In the genomic region with DNA sequence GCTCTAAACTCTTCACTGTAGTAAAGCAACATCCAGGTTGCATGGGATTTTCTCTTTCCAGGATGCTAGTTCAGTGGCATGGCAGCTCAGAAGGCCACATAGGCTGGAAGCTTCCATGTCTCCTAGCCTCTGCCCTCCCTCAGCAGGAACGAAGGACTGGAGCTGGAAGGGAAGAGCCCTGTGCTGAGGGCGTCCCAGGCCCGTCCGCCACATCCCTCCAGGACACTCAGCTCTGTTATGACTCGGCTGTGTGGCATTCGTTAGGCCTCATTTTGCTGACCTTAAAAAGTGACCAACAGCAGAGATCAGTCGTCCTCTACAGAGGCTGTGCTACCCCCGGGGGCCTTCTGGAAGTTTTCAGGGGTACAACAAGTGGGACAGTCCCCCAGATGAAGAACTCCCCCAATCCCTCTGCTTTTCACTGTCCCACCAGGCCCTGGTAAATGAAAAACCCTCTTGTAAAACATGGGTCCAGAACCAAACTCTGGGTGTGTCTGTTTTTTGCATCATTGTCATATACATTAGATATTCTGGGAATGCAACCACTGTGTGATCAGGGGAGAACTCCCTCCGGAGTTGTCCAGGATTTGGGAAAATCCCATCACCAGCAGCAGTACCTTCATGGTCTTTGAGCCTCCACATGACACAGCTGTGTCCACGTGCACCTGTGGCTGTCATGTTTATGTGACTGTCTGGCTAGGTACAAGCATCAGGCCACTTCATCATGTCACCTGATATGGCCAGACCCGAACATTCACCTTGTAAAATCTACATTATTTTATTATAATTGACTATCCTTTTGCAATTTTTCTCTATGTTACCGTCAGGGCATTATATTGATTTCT, we compare ENCODE assay signal across 22 cellular contexts.
A peak's percentile ranks its signal among the peaks of the same experiment; 100 is the strongest.
DNase-seq lines count a peak whose midpoint lies in the region; ATAC-seq, FAIRE-seq and TF ChIP-seq lines count a peak whose summit lies in the region.
"Had no signal": no experiment of that assay in that cellular context is flagged by ENCODE, and none has a peak within 500 bp of the region (broad histone marks: within the 10 kb centered on the region; RNA-seq: fewer than 3 reads in every experiment).

No MANE protein-coding gene starts in this region.

- intact Hi-C loops in CD14-positive monocyte (cut with micrococcal nuclease), result no loop called here
- intact Hi-C loops in K562 (cut with micrococcal nuclease), result no loop called here
- intact Hi-C loops in activated CD8-positive, alpha-beta T cell treated with anti-CD3 and anti-CD28 coated beads for 36 hours (cut with micrococcal nuclease), result no loop called here

- CTCF ChIA-PET in K562 (lab: Yijun Ruan, JAX; ENCODE audit: low intra/inter-chr PET ratio), result no interaction called here
- CTCF ChIA-PET in activated CD8-positive, alpha-beta T cell treated with anti-CD3 and anti-CD28 coated beads for 36 hours (lab: Charles Lee), result no interaction called here

- H3K4me3 Mint-ChIP-seq in CD14-positive monocyte, result no peak overlapping the region
- H3K4me3 Mint-ChIP-seq in activated CD8-positive, alpha-beta T cell treated with anti-CD3 and anti-CD28 coated beads for 36 hours, result no peak overlapping the region
- H3K4me3 Mint-ChIP-seq: B cell; CD4-positive, alpha-beta T cell; GM23338; IgD-negative memory B cell had no signal

- WGBS in K562 (ENCODE audit: insufficient coverage, low coverage, missing lambda C conversion rate), result under 1% methylated on average over 12 of the region's 12 CpGs

- no peaks in the 10 kb centered on the region for H3K36me3 Mint-ChIP-seq in CD14-positive monocyte
- no peaks in the 10 kb centered on the region for H3K36me3 Mint-ChIP-seq in activated CD8-positive, alpha-beta T cell treated with anti-CD3 and anti-CD28 coated beads for 36 hours (ENCODE audit: low read depth)

- H3K4me3 ChIP-seq in K562, result no peak overlapping the region
- H3K4me3 ChIP-seq: GM23338 had no signal

- H3K4me2 ChIP-seq in K562 (ENCODE audit: insufficient read depth, low read length), result no peak overlapping the region
- H3K4me2 ChIP-seq: GM23338 had no signal

- in situ Hi-C loops in K562 (cut with MboI), result loop anchor here (5.0 to 25.0 kb wide), 2 partner anchors 458 to 1443 kb away; no protein-coding TSS in a partner anchor

- no peak overlapping the region for H3K27ac Mint-ChIP-seq in CD14-positive monocyte
- no peak overlapping the region for H3K27ac Mint-ChIP-seq in activated CD8-positive, alpha-beta T cell treated with anti-CD3 and anti-CD28 coated beads for 36 hours
- H3K27ac Mint-ChIP-seq: B cell; CD4-positive, alpha-beta T cell; GM23338; IgD-negative memory B cell had no signal

- H3K36me3 ChIP-seq in K562 (ENCODE audit: control insufficient read depth, insufficient read depth, low read length), result no peaks in the 10 kb centered on the region

- H3K27me3 Mint-ChIP-seq in CD14-positive monocyte (ENCODE audit: low read depth in 3 of 3), result peaks cover 1 to 5% (median 2%) of the 10 kb centered on the region in 3 donors
- H3K27me3 Mint-ChIP-seq in activated CD8-positive, alpha-beta T cell treated with anti-CD3 and anti-CD28 coated beads for 36 hours, result no peaks in the 10 kb centered on the region
- H3K27me3 Mint-ChIP-seq: CD4-positive, alpha-beta T cell had no signal

- H3K9me3 Mint-ChIP-seq in CD14-positive monocyte, result peaks cover 0 to 6% (median 4%) of the 10 kb centered on the region in 7 donors
- no peaks in the 10 kb centered on the region for H3K9me3 Mint-ChIP-seq in activated CD8-positive, alpha-beta T cell treated with anti-CD3 and anti-CD28 coated beads for 36 hours

- H2AFZ ChIP-seq in K562 (ENCODE audit: low read depth, low read length), result no peak overlapping the region
- H2AFZ ChIP-seq: GM23338 had no signal

- TF ChIP-seq CTCF in CD14-positive monocyte (IDR thresholded peaks at IDR 0.05) (no peak), K562 (IDR thresholded peaks at IDR 0.05 in 2 of 3, conservative IDR thresholded peaks at IDR 0.05 in 1 of 3; ENCODE audit: insufficient read depth in 2 of 3, low read depth in 1 of 3, low read length in 3 of 3) (no peak)
- TF ChIP-seq CTCF in activated CD8-positive, alpha-beta T cell treated with anti-CD3 and anti-CD28 coated beads for 36 hours (IDR thresholded peaks at IDR 0.05), result no peak

- H3K79me2 ChIP-seq in K562 (ENCODE audit: control insufficient read depth, insufficient read depth, low read length), result no peaks in the 10 kb centered on the region

- no peak for FAIRE-seq in K562 (lab: Jason Lieb, UNC)
- FAIRE-seq: RCC 7860 had no signal

- no peaks in the 10 kb centered on the region for H3K4me1 Mint-ChIP-seq in CD14-positive monocyte
- no peaks in the 10 kb centered on the region for H3K4me1 Mint-ChIP-seq in activated CD8-positive, alpha-beta T cell treated with anti-CD3 and anti-CD28 coated beads for 36 hours (ENCODE audit: low read depth)
- H3K4me1 Mint-ChIP-seq: B cell, GM23338, IgD-negative memory B cell had no signal

- H3K9me1 ChIP-seq in K562 (ENCODE audit: control insufficient read depth, insufficient read depth, low read length), result no peaks in the 10 kb centered on the region

- ATAC-seq in K562, result peak; percentile 20; the same call in 2 of the 3 replicates
- ATAC-seq in stimulated activated naive CD8-positive, alpha-beta T cell treated with anti-CD3 and anti-CD28 coated beads, Interleukin-15, Interleukin-2, amounts not matched to agents 100 U/mL and 50 U/mL, for 24 hours, result no peak
- no peak for ATAC-seq in activated CD8-positive, alpha-beta T cell treated with anti-CD3 and anti-CD28 coated beads for 36 hours
- ATAC-seq: GM23338 had no signal

- no peak for TF ChIP-seq RAD21 in K562 (CRISPR knock-in tag; conservative IDR thresholded peaks at IDR 0.05 in 1 of 2, IDR thresholded peaks at IDR 0.05 in 1 of 2)

- no TSS peak for BruUV-seq in K562 (replicated peaks; lab: Mats Ljungman, UMichigan)

- peak; percentile 43 for DNase-seq in activated CD8-positive, alpha-beta memory T cell treated with anti-CD3 and anti-CD28 coated beads, Interleukin-2, amount 50 U/mL, for 48 hours
- DNase-seq in activated CD8-positive, alpha-beta memory T cell treated with anti-CD3 and anti-CD28 coated beads, Interleukin-2, amount 50 U/mL, for 4 hours, result no peak
- DNase-seq in CD14-positive monocyte (ENCODE audit: low spot score) (peak; percentile 23), K562 (ENCODE audit: extremely low read depth in 1 of 4, low spot score in 3 of 4) (no peak), mesenteric fat pad (ENCODE audit: low spot score) (peak; percentile 89), NCI-H146 (lab: John Stamatoyannopoulos, UW) (no peak)
- DNase-seq in stimulated activated naive CD8-positive, alpha-beta T cell treated with anti-CD3 and anti-CD28 coated beads, Interleukin-15, Interleukin-2, amounts not matched to agents 100 U/mL and 50 U/mL, for 24 hours, result no peak
- no peak for DNase-seq in activated CD8-positive, alpha-beta T cell treated with anti-CD3 and anti-CD28 coated beads for 36 hours
- DNase-seq: 8988T; GDM1; HCEC 1CT; NCI-H1105 treated with DMSO at 0.1 percent for 48 hours; NCI-H1694 treated with DMSO at 0.1 percent for 48 hours; NCI-H510A; NCI-H748 treated with DMSO at 0.1 percent for 48 hours; NK-92 treated with Interleukin-12 subunit alpha and Interleukin-12 subunit beta, amount 100 ng/mL, for 24 hours had no signal

- POLR2A ChIA-PET in K562 (lab: Yijun Ruan, JAX), result interaction anchor here (0.9 kb wide), 1 partner anchor 1873 kb away, joined by 3 read pairs; no protein-coding TSS in a partner anchor
- POLR2A ChIA-PET in activated CD8-positive, alpha-beta T cell treated with anti-CD3 and anti-CD28 coated beads for 36 hours (lab: Charles Lee), result no interaction called here

- no peak for TF ChIP-seq EP300 in K562 (IDR thresholded peaks at IDR 0.05; ENCODE audit: low read length)

- H3K27me3 ChIP-seq in K562 (ENCODE audit: control insufficient read depth in 2 of 2, insufficient read depth in 2 of 2, low read length in 2 of 2), result peaks cover 4% of the 10 kb centered on the region in 2 experiments; a peak in 3 of 5 replicates

- TF ChIP-seq POLR2A in K562 (conservative IDR thresholded peaks at IDR 0.05), result no peak

- H4K20me1 ChIP-seq in K562 (replicated peaks; ENCODE audit: control insufficient read depth, insufficient read depth, low read length), result no peaks in the 10 kb centered on the region; the same call in 1 of the 2 replicates

- H3K9ac ChIP-seq in K562 (ENCODE audit: insufficient read depth in 1 of 2, low read depth in 2 of 2, low read length in 2 of 2), result 0 out of 4 replicates have a peak overlapping the region, but pooled peaks of 1 of the 2 experiments have one; percentile 22

- no peaks in the 10 kb centered on the region; the same call in 1 of the 2 replicates for H3K9me3 ChIP-seq in K562 (replicated peaks; ENCODE audit: control insufficient read depth, insufficient read depth, low read depth, low read length)
- H3K9me3 ChIP-seq: Caco-2 had no signal

- no peaks in the 10 kb centered on the region for H3K4me1 ChIP-seq in K562 (replicated peaks in 1 of 2; ENCODE audit: control insufficient read depth in 2 of 2, insufficient read depth in 2 of 2, low read length in 2 of 2)

- no peak overlapping the region for H3K27ac ChIP-seq in K562 (ENCODE audit: extremely low read depth, low read depth, low read length)

TF ChIP-seq in K562, 482 proteins besides CTCF, POLR2A, EP300 and RAD21 (continues in another document):
- TF ChIP-seq NFIX (CRISPR knock-in tag; IDR thresholded peaks at IDR 0.05; ENCODE audit: low read depth) (no peak), BRD4 (IDR thresholded peaks at IDR 0.05) (no peak), TRIM25 (IDR thresholded peaks at IDR 0.05; ENCODE audit: borderline replicate concordance) (no peak)
- TF ChIP-seq, protein P1, sequence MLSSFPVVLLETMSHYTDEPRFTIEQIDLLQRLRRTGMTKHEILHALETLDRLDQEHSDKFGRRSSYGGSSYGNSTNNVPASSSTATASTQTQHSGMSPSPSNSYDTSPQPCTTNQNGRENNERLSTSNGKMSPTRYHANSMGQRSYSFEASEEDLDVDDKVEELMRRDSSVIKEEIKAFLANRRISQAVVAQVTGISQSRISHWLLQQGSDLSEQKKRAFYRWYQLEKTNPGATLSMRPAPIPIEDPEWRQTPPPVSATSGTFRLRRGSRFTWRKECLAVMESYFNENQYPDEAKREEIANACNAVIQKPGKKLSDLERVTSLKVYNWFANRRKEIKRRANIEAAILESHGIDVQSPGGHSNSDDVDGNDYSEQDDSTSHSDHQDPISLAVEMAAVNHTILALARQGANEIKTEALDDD (IDR thresholded peaks at IDR 0.05), result no peak

Comparison
In these comparisons a context has a peak if more than half of its experiments do, and no peak if none do; other contexts are left out.
1. DNase-seq: peak in activated CD8-positive, alpha-beta memory T cell treated with anti-CD3 and anti-CD28 coated beads, Interleukin-2, amount 50 U/mL, for 48 hours (single experiment), CD14-positive monocyte (single experiment) and mesenteric fat pad (single experiment); none in activated CD8-positive, alpha-beta memory T cell treated with anti-CD3 and anti-CD28 coated beads, Interleukin-2, amount 50 U/mL, for 4 hours (single experiment), K562 (0 of 4), stimulated activated naive CD8-positive, alpha-beta T cell treated with anti-CD3 and anti-CD28 coated beads, Interleukin-15, Interleukin-2, amounts not matched to agents 100 U/mL and 50 U/mL, for 24 hours (single experiment), activated CD8-positive, alpha-beta T cell treated with anti-CD3 and anti-CD28 coated beads for 36 hours (single experiment) and NCI-H146 (single experiment).